ENCODE assay signal across 8 cellular contexts in the genomic region with DNA sequence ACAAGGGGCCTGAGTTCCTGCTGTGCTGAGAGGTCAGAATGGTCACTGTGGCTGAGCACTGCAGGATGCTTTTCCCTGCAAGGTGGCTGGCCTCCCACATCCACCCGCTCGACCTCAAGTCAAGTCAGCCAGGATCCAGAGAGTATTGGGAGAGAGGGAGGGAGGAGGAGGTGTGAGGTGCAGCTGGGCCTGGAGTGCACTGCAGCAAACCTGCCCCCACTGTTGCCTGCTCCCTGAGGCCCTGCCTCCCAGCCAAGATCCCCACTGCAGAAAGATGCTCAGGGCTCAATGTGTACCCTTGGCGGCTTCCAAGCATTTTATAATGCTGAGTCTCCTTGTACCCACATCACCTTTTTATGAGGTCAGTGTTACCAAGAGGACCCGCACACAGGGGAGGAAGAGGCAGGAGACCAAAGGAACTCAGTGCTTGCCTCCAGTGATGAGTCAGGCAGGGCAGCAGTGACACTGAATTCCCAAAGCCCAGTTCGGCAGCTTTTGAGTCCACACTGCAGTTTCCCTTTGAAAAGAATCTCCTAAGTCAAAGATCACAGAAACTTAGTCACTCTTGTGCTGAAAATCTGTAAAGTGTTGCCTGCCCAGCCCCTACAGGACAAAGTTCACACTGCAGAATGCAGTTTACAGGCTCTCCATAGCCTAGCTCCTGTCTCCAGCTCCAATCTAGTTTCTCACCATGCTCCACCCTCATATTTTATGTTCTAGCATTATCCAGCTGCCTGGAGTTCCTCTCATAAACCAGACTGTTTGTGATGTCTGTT. TPM values are rescaled to one million over a fixed set of nuclear protein-coding genes. Genes with fewer than 3 reads are reported as not detected.
DNase-seq lines count a peak whose midpoint lies in the region; ATAC-seq lines count a peak whose summit lies in the region.

No MANE protein-coding gene starts in this region.

- POLR2A ChIA-PET in activated CD4-positive, alpha-beta memory T cell treated with anti-CD3 and anti-CD28 coated beads, Interleukin-2, amount 10 ng/mL, durations not matched to agents 7 days and 5 days (lab: Charles Lee) = interaction anchor here (1.0 to 7.6 kb wide), 8 partner anchors 11 to 697 kb away, joined by 3 to 253 read pairs (median 5); partner anchors contain the start of genes CEP57, FAM76B and SRSF8

- peak; percentile 24 for DNase-seq in Caki2 (ENCODE audit: low read depth)
- peak; percentile 94 for DNase-seq in HT1080 (ENCODE audit: low read depth)
- peak; percentile 42 for DNase-seq in activated CD4-positive, alpha-beta memory T cell treated with anti-CD3 and anti-CD28 coated beads, Interleukin-2, amount 10 ng/mL, durations not matched to agents 7 days and 5 days
- peak; percentile 36 for DNase-seq in germinal center (ENCODE audit: low spot score)
- peak; percentile 19 to 25 for DNase-seq in stimulated activated CD4-positive, alpha-beta T cell treated with anti-CD3 and anti-CD28 coated beads, Interleukin-4, amount 100 ng/mL, for 48 hours (ENCODE audit: low read depth in 2 of 2)
- no peak for DNase-seq in NCI-H2107 treated with DMSO at 0.1 percent for 48 hours (lab: John Stamatoyannopoulos, UW; ENCODE audit: unreplicated experiment)
- DNase-seq in NCI-H446 treated with DMSO at 0.1 percent for 48 hours (lab: John Stamatoyannopoulos, UW) = no peak

- no peaks in the 10 kb centered on the region for H3K9me3 Mint-ChIP-seq in activated CD4-positive, alpha-beta memory T cell treated with anti-CD3 and anti-CD28 coated beads, Interleukin-2, amount 10 ng/mL, durations not matched to agents 7 days and 5 days

- CTCF ChIA-PET in activated CD4-positive, alpha-beta memory T cell treated with anti-CD3 and anti-CD28 coated beads, Interleukin-2, amount 10 ng/mL, durations not matched to agents 7 days and 5 days (lab: Charles Lee) = interaction anchor here (1.1 to 9.4 kb wide), 10 partner anchors 8 to 613 kb away, joined by 3 to 167 read pairs (median 4); partner anchors contain the start of genes CWC15, KDM4D and SRSF8

- in situ Hi-C loops in Caki2 (cut with HindIII; ENCODE audit: low pct_unique_long_range_greater_than_20kb, low sequenced_read_pairs) = no loop called here

- peak overlapping the region; percentile 8 for H3K27ac Mint-ChIP-seq in activated CD4-positive, alpha-beta memory T cell treated with anti-CD3 and anti-CD28 coated beads, Interleukin-2, amount 10 ng/mL, durations not matched to agents 7 days and 5 days

- no peak overlapping the region for H3K4me3 Mint-ChIP-seq in activated CD4-positive, alpha-beta memory T cell treated with anti-CD3 and anti-CD28 coated beads, Interleukin-2, amount 10 ng/mL, durations not matched to agents 7 days and 5 days

- no peaks in the 10 kb centered on the region for H3K27me3 Mint-ChIP-seq in activated CD4-positive, alpha-beta memory T cell treated with anti-CD3 and anti-CD28 coated beads, Interleukin-2, amount 10 ng/mL, durations not matched to agents 7 days and 5 days

- no peak for ATAC-seq in HG03139 (IDR thresholded peaks at IDR 0.05; ENCODE audit: unreplicated experiment)

- peaks cover 80% of the 10 kb centered on the region for H3K4me1 Mint-ChIP-seq in activated CD4-positive, alpha-beta memory T cell treated with anti-CD3 and anti-CD28 coated beads, Interleukin-2, amount 10 ng/mL, durations not matched to agents 7 days and 5 days

- peaks cover 23% of the 10 kb centered on the region for H3K36me3 Mint-ChIP-seq in activated CD4-positive, alpha-beta memory T cell treated with anti-CD3 and anti-CD28 coated beads, Interleukin-2, amount 10 ng/mL, durations not matched to agents 7 days and 5 days (ENCODE audit: low read depth)

RNA-seq across cellular contexts. Expression of gene ENDOD1, which starts 3.1 kb away (rescaled TPM):
- 7.4 and 8.8 TPM in 2 replicates for total RNA-seq in Caki2 (2014; rRNA removed; shearing (Covaris generic); ENCODE audit: low replicate concordance)
- 32.4 and 38.8 TPM in 2 replicates for total RNA-seq in HT1080 (2014; rRNA removed; shearing (Covaris generic))
- 25.4 and 32.8 TPM in 2 replicates for polyA plus RNA-seq in HT1080 (2015; cell fraction: cytosol; rRNA removed)
- polyA plus RNA-seq in HT1080 (2015; cell fraction: nucleus; rRNA removed) = 21.4 and 24.6 TPM in 2 replicates
- total RNA-seq in activated CD4-positive, alpha-beta memory T cell treated with anti-CD3 and anti-CD28 coated beads, Interleukin-2, amount 10 ng/mL, durations not matched to agents 7 days and 5 days = 10 to 100 TPM; 20.6 to 22.2 TPM

RNA-seq across cellular contexts. Expression of gene SRSF8, which starts 26.0 kb away (rescaled TPM):
- 7.6 and 12.6 TPM in 2 replicates for total RNA-seq in Caki2 (2014; rRNA removed; shearing (Covaris generic); ENCODE audit: low replicate concordance)
- 12.9 and 19.0 TPM in 2 replicates for total RNA-seq in HT1080 (2014; rRNA removed; shearing (Covaris generic))
- polyA plus RNA-seq in HT1080 (2015; cell fraction: cytosol; rRNA removed) = 26.7 and 36.8 TPM in 2 replicates
- polyA plus RNA-seq in HT1080 (2015; cell fraction: nucleus; rRNA removed) = 16.2 and 22.4 TPM in 2 replicates
- 10 to 100 TPM; 33.0 to 34.7 TPM for total RNA-seq in activated CD4-positive, alpha-beta memory T cell treated with anti-CD3 and anti-CD28 coated beads, Interleukin-2, amount 10 ng/mL, durations not matched to agents 7 days and 5 days

RNA-seq across cellular contexts. Expression of gene KDM4F, which starts 43.5 kb away (rescaled TPM):
- not detected in 2 replicates for total RNA-seq in Caki2 (2014; rRNA removed; shearing (Covaris generic); ENCODE audit: low replicate concordance)
- total RNA-seq in HT1080 (2014; rRNA removed; shearing (Covaris generic)) = not detected in 2 replicates
- polyA plus RNA-seq in HT1080 (2015; cell fraction: cytosol; rRNA removed) = not detected in 2 replicates
- polyA plus RNA-seq in HT1080 (2015; cell fraction: nucleus; rRNA removed) = not detected in 2 replicates
- not detected for total RNA-seq in activated CD4-positive, alpha-beta memory T cell treated with anti-CD3 and anti-CD28 coated beads, Interleukin-2, amount 10 ng/mL, durations not matched to agents 7 days and 5 days

Comparison
In these comparisons a context has a peak if more than half of its experiments do, and no peak if none do; other contexts are left out.
1. DNase-seq: peak in Caki2 (single experiment), HT1080 (single experiment), activated CD4-positive, alpha-beta memory T cell treated with anti-CD3 and anti-CD28 coated beads, Interleukin-2, amount 10 ng/mL, durations not matched to agents 7 days and 5 days (single experiment), germinal center (single experiment) and stimulated activated CD4-positive, alpha-beta T cell treated with anti-CD3 and anti-CD28 coated beads, Interleukin-4, amount 100 ng/mL, for 48 hours (2 of 2); none in NCI-H2107 treated with DMSO at 0.1 percent for 48 hours (single experiment) and NCI-H446 treated with DMSO at 0.1 percent for 48 hours (single experiment).